14 cellular contexts compared by ENCODE assay signal in genomic region chr20:10699506-10699905, GRCh38. TPM values are rescaled to one million over a fixed set of nuclear protein-coding genes. Genes with fewer than 3 reads are reported as not detected.
DNase-seq lines count a peak whose midpoint lies in the region; ATAC-seq and TF ChIP-seq lines count a peak whose summit lies in the region.
"Had no signal": no experiment of that assay in that cellular context is flagged by ENCODE, and none has a peak within 500 bp of the region (broad histone marks: within the 10 kb centered on the region; RNA-seq: fewer than 3 reads in every experiment).

No MANE protein-coding gene starts in this region.

- no peak overlapping the region for H2AK5ac ChIP-seq in neuronal stem cell (ENCODE audit: low read depth, low read length)

- H3K23ac ChIP-seq in neuronal stem cell (ENCODE audit: low read depth, low read length, poor library complexity), result no peak overlapping the region

- no peak overlapping the region for H2AFZ ChIP-seq in neuronal stem cell (ENCODE audit: low read length)

- intact Hi-C loops in right cardiac atrium (cut with DNase I) (no loop called here), tibial artery (cut with DNase I; ENCODE audit: low total_unique reads) (no loop called here)

- peak overlapping the region; percentile 18 for H3K4ac ChIP-seq in neuronal stem cell (ENCODE audit: low read length)

- whole genome bisulfite sequencing in right cardiac atrium, result 80% methylated on average over 2 of the region's 2 CpGs
- no CpG with 5 or more reads among the region's 2 CpGs for WGBS in neuronal stem cell (ENCODE audit: extremely low coverage in 2 of 2, insufficient read length in 2 of 2, insufficient replicate concordance in 1 of 2), 2 donors

- H3K9ac ChIP-seq in neuronal stem cell (ENCODE audit: low read depth, low read length, poor library complexity), result no peak overlapping the region

- no peak overlapping the region for H2BK15ac ChIP-seq in neuronal stem cell (ENCODE audit: low read length)

- no peaks in the 10 kb centered on the region for H3K79me1 ChIP-seq in neuronal stem cell (ENCODE audit: low read depth, low read length)

- no peak overlapping the region for H3K4me3 ChIP-seq in right cardiac atrium (ENCODE audit: low read length)
- no peak overlapping the region for H3K4me3 ChIP-seq in right atrium auricular region
- no peak overlapping the region for H3K4me3 ChIP-seq in neuronal stem cell (ENCODE audit: low read length in 2 of 2)
- H3K4me3 ChIP-seq in tibial artery, result no peak overlapping the region
- H3K4me3 ChIP-seq in SJCRH30, result no peak overlapping the region
- H3K4me3 ChIP-seq: A549 had no signal

- H3K9me3 ChIP-seq in right cardiac atrium (ENCODE audit: control insufficient read depth, low read length) (no peaks in the 10 kb centered on the region), right atrium auricular region (no peaks in the 10 kb centered on the region), neuronal stem cell (replicated peaks in 1 of 2; ENCODE audit: control insufficient read depth in 2 of 2, insufficient read depth in 1 of 2, low read depth in 1 of 2, low read length in 2 of 2) (no peaks in the 10 kb centered on the region), tibial artery (no peaks in the 10 kb centered on the region), SJCRH30 (replicated peaks) (no peaks in the 10 kb centered on the region)
- H3K9me3 ChIP-seq: Caco-2 had no signal

- H3K4me2 ChIP-seq in neuronal stem cell (ENCODE audit: insufficient read depth, low read length, poor library complexity, severe bottlenecking), result no peak overlapping the region
- H3K4me2 ChIP-seq: A549 had no signal

- no peak overlapping the region for H4K91ac ChIP-seq in neuronal stem cell (ENCODE audit: low read depth, low read length, poor library complexity)

- H2BK5ac ChIP-seq in neuronal stem cell (ENCODE audit: low read length), result no peak overlapping the region

- H3K27me3 ChIP-seq in right cardiac atrium (ENCODE audit: control insufficient read depth, insufficient read depth) (no peaks in the 10 kb centered on the region), right atrium auricular region (no peaks in the 10 kb centered on the region), neuronal stem cell (ENCODE audit: control insufficient read depth in 3 of 3, insufficient read depth in 3 of 3, low read depth in 1 of 3, low read length in 3 of 3) (no peaks in the 10 kb centered on the region), tibial artery (no peaks in the 10 kb centered on the region), SJCRH30 (no peaks in the 10 kb centered on the region)

- no peak overlapping the region for H2BK120ac ChIP-seq in neuronal stem cell (ENCODE audit: low read depth, low read length)

- no peak overlapping the region for H4K8ac ChIP-seq in neuronal stem cell (ENCODE audit: low read depth, low read length)

- H2BK12ac ChIP-seq in neuronal stem cell (ENCODE audit: low read length), result no peak overlapping the region

- TF ChIP-seq CTCF in right atrium auricular region (IDR thresholded peaks at IDR 0.05), result no peak
- TF ChIP-seq CTCF in tibial artery (IDR thresholded peaks at IDR 0.05), result no peak

- ATAC-seq in right cardiac atrium (peak; percentile 14 to 83), HG03025 (IDR thresholded peaks at IDR 0.05; ENCODE audit: low FRiP score, unreplicated experiment) (no peak)
- ATAC-seq: A549 had no signal

- no peak overlapping the region for H3K18ac ChIP-seq in neuronal stem cell (ENCODE audit: low read length)

- H3K27ac ChIP-seq in right cardiac atrium (ENCODE audit: low read length) (no peak overlapping the region), right atrium auricular region (no peak overlapping the region), neuronal stem cell (replicated peaks; ENCODE audit: low read length) (no peak overlapping the region), tibial artery (peak overlapping the region; percentile 1 to 38), SJCRH30 (no peak overlapping the region)
- H3K27ac ChIP-seq: 22Rv1, C4-2B had no signal

- H3K4me1 ChIP-seq in right cardiac atrium (ENCODE audit: control insufficient read depth, insufficient read depth, low read length) (peaks cover 2% of the 10 kb centered on the region), right atrium auricular region (no peaks in the 10 kb centered on the region), neuronal stem cell (ENCODE audit: control insufficient read depth in 2 of 2, insufficient read depth in 1 of 2, low read depth in 1 of 2, low read length in 2 of 2) (peaks cover 0 to 2% of the 10 kb centered on the region in 2 donors), tibial artery (peaks cover 0 to 12% (median 3%) of the 10 kb centered on the region in 4 donors), SJCRH30 (no peaks in the 10 kb centered on the region)
- H3K4me1 ChIP-seq: A549, Caco-2 had no signal

- no peak overlapping the region for H3K14ac ChIP-seq in neuronal stem cell (ENCODE audit: low read length)

- H3K36me3 ChIP-seq in right atrium auricular region, result no peaks in the 10 kb centered on the region
- H3K36me3 ChIP-seq in neuronal stem cell (replicated peaks in 1 of 2; ENCODE audit: control insufficient read depth in 2 of 2, insufficient read depth in 2 of 2, low read length in 2 of 2), result no peaks in the 10 kb centered on the region
- no peaks in the 10 kb centered on the region for H3K36me3 ChIP-seq in tibial artery
- no peaks in the 10 kb centered on the region for H3K36me3 ChIP-seq in SJCRH30

- DNase-seq in right cardiac atrium, result no peak
- no peak for DNase-seq in right atrium auricular region (ENCODE audit: low spot score)
- no peak for DNase-seq in neuronal stem cell (ENCODE audit: low spot score)
- no peak for DNase-seq in tibial artery
- DNase-seq in SJCRH30, result no peak
- DNase-seq in OCI-M1 (lab: John Stamatoyannopoulos, UW), result no peak
- DNase-seq: AML-193; Caco-2; CD4-positive, alpha-beta T cell; H9 had no signal

RNA-seq across cellular contexts. Expression of gene JAG1, which starts 25.7 kb away (rescaled TPM):
- 10 to 100 TPM; 23.2 to 33.6 (median 30.0) TPM for total RNA-seq in right cardiac atrium
- polyA plus RNA-seq in right cardiac atrium, result 12.2 TPM
- 10 to 100 TPM; 30.9 to 32.8 TPM for total RNA-seq in right atrium auricular region
- 64.8 TPM for polyA plus RNA-seq in neuronal stem cell (2013, experiment 1 of 2)
- polyA plus RNA-seq in neuronal stem cell (2013, experiment 2 of 2), result 65.6 TPM
- total RNA-seq in SJCRH30 (2014; rRNA removed; shearing (Covaris generic)), result 8.8 TPM in 2 replicates

Comparison
In these comparisons a context has a peak if more than half of its experiments do, and no peak if none do; other contexts are left out.
1. H3K27ac ChIP-seq: peak in tibial artery (2 of 2); none in right cardiac atrium (single experiment), right atrium auricular region (0 of 2), neuronal stem cell (single experiment) and SJCRH30 (single experiment).